Comparison of ENCODE assay signal across 18 cellular contexts in the genomic region with DNA sequence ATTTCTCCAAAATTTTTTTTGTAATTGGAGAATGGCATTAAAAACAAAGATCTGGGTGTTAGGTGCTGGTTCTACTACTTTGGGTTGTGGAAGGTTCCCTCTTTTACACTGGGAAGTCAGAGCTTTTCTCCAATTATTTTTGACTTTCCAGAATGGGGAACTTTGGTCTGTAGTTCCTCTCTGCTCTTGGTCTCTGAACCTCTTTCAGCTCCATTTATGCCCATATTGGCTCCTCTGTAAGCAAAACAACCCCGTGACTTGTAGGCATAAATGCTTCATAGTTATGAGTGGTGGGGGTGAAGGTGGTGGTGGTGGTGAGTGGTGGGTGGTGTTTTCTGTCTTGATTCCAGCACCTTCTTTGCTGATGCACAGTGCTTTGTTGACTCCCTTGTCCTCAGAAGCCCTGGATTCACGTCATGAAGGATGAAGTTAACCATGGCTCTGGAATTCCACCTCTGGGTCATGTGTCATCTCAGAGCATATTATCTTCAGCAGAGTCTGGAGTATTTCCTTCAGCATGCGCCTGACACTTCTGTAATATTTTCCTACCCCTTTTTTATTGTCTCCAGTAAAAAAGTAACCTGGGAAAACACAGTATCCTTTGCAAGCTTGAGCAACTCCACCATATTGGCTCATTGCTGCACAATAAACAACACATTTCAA.
"Had no signal": no experiment of that assay in that cellular context is flagged by ENCODE, and none has a peak within 500 bp of the region (broad histone marks: within the 10 kb centered on the region; RNA-seq: fewer than 3 reads in every experiment).

No MANE protein-coding gene starts in this region.

- H3K4me2 ChIP-seq: smooth muscle cell had no signal

- H3K4me1 ChIP-seq: colonic mucosa, parathyroid adenoma, psoas muscle, tibial artery had no signal

- FAIRE-seq: endothelial cell of umbilical vein, frontal cortex, islet of Langerhans had no signal

- ATAC-seq: heart left ventricle; natural killer cell treated with Interleukin-12 subunit alpha and Interleukin-12 subunit beta and Interleukin-15 and Interleukin-18, amount 100 ng/mL, for 72 hours; psoas muscle; stimulated activated memory B cell treated with anti-CD40 and anti-IgM and Interleukin-4, amounts not matched to agents 10 μg/mL and 1 μg/mL and 100 μg/mL, for 72 hours had no signal

- H2AFZ ChIP-seq: parathyroid adenoma had no signal

- H3K79me2 ChIP-seq: parathyroid adenoma had no signal

- H3K9ac ChIP-seq: parathyroid adenoma had no signal

- DNase-seq: colonic mucosa; effector CD4-positive, alpha-beta T cell; endodermal cell; erythroblast; heart left ventricle; hypothalamus; kidney glomerular epithelial cell; mammary epithelial cell; psoas muscle; stimulated activated CD4-positive, alpha-beta T cell treated with anti-CD3 and anti-CD28 coated beads, Interleukin-4, amount 100 ng/mL, for 24 hours; tibial artery had no signal

- H3K9me3 ChIP-seq: colonic mucosa, psoas muscle, tibial artery had no signal

- H3K27ac ChIP-seq: colonic mucosa, parathyroid adenoma, psoas muscle, tibial artery had no signal

- H3K27me3 ChIP-seq: colonic mucosa, heart left ventricle, tibial artery had no signal

- H3K4me3 ChIP-seq: colonic mucosa, heart left ventricle, psoas muscle, smooth muscle cell, tibial artery had no signal

- H3K36me3 ChIP-seq: colonic mucosa, heart left ventricle, tibial artery had no signal
